ENCODE assay signal across 19 cellular contexts in genomic region chr12:128918481-128918880, GRCh38.
"Had no signal": no experiment of that assay in that cellular context is flagged by ENCODE, and none has a peak within 500 bp of the region (broad histone marks: within the 10 kb centered on the region; RNA-seq: fewer than 3 reads in every experiment).

No MANE protein-coding gene starts in this region.

- H3K4me1 ChIP-seq: sigmoid colon, tibial nerve, uterus had no signal

- H3K9me3 Mint-ChIP-seq: nephron had no signal

- DNase-seq: activated CD4-positive, alpha-beta T cell treated with anti-CD3 and anti-CD28 coated beads, Interleukin-2, amount 50 U/mL, for 1 hour; activated gamma-delta T cell treated with Interleukin-2 at 50 U/mL for 16 hours; anterior cingulate cortex; brain microvascular endothelial cell; erythroblast; foreskin melanocyte; midbrain; occipital lobe; posterior cingulate gyrus; sigmoid colon; stimulated activated naive CD4-positive, alpha-beta T cell; T-helper 17 cell; uterus had no signal

- H3K4me3 Mint-ChIP-seq: nephron, T-helper 17 cell had no signal

- H3K27me3 ChIP-seq: brain microvascular endothelial cell, sigmoid colon, tibial nerve, uterus had no signal

- H3K4me1 Mint-ChIP-seq: nephron had no signal

- H3K9me3 ChIP-seq: sigmoid colon, tibial nerve, uterus had no signal

- ATAC-seq: left lobe of liver, T-helper 17 cell had no signal

- H3K36me3 ChIP-seq: brain microvascular endothelial cell, sigmoid colon, tibial nerve, uterus had no signal

- H3K27ac ChIP-seq: brain microvascular endothelial cell, coronary artery, sigmoid colon, tibial nerve, VCaP had no signal

- H3K4me3 ChIP-seq: coronary artery, lung, sigmoid colon, tibial nerve, uterus had no signal

- H3K27ac Mint-ChIP-seq: T-helper 17 cell had no signal
